ENCODE assay signal across 1 cellular context in the genomic region with DNA sequence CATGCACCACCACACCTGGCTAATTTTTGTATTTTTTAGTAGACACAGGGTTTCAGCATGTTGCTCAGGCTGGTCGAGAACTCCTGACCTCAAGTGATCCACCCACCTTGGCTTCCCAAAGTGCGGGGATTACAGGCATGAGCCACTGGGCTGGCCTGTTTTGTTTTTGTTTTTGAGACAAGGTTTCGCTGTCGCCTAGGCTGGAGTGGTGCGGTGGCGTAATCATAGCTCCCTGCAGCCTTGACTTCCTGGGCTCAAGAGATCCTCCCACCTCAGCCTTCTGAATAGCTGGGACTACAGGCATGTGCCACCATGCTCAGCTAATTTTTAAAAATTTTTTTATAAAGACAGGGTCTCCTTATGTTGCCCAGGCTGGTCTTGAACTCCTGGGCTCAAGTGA. TPM values are rescaled to one million over a fixed set of nuclear protein-coding genes. Genes with fewer than 3 reads are reported as not detected.
"Had no signal": no experiment of that assay in that cellular context is flagged by ENCODE, and none has a peak within 500 bp of the region (broad histone marks: within the 10 kb centered on the region; RNA-seq: fewer than 3 reads in every experiment).

No MANE protein-coding gene starts in this region.

RNA-seq across cellular contexts. Expression of a gene that starts 13.8 kb away (rescaled TPM):
- total RNA-seq: ascending aorta had no signal
